In genomic region chr6:130183271-130184222, GRCh38 we compare ENCODE assay signal across 14 cellular contexts. TPM values are rescaled to one million over a fixed set of nuclear protein-coding genes. Genes with fewer than 3 reads are reported as not detected.
A peak's percentile ranks its signal among the peaks of the same experiment; 100 is the strongest.
DNase-seq lines count a peak whose midpoint lies in the region; ATAC-seq and TF ChIP-seq lines count a peak whose summit lies in the region.
"Had no signal": no experiment of that assay in that cellular context is flagged by ENCODE, and none has a peak within 500 bp of the region (broad histone marks: within the 10 kb centered on the region; RNA-seq: fewer than 3 reads in every experiment).

No MANE protein-coding gene starts in this region.

- H4K20me1 ChIP-seq in GM23338 (replicated peaks; ENCODE audit: insufficient read depth) = no peaks in the 10 kb centered on the region

- H2AFZ ChIP-seq in GM23338 = no peak overlapping the region

- no peaks in the 10 kb centered on the region for H3K27me3 Mint-ChIP-seq in T-helper 1 cell treated with Interleukin-12 subunit alpha and Interleukin-12 subunit beta and Interleukin-4 antibody, amounts not matched to agents 30 μg/mL and 1 μg/mL, for 36 hours (ENCODE audit: low read depth)
- no peaks in the 10 kb centered on the region for H3K27me3 Mint-ChIP-seq in GM23338 (ENCODE audit: insufficient read depth, low read depth, poor library complexity)
- H3K27me3 Mint-ChIP-seq in progenitor cell of endocrine pancreas = peaks cover 5% of the 10 kb centered on the region

- no peak overlapping the region for H3K27ac ChIP-seq in GM23338 (ENCODE audit: low read depth)
- H3K27ac ChIP-seq: cardiac muscle cell, SK-N-MC had no signal

- H3K36me3 ChIP-seq in GM23338 (ENCODE audit: insufficient read depth) = no peaks in the 10 kb centered on the region
- H3K36me3 ChIP-seq: cardiac muscle cell had no signal

- H3K4me3 ChIP-seq in GM23338 = no peak overlapping the region
- H3K4me3 ChIP-seq: cardiac muscle cell, SK-N-MC had no signal

- no peak for ATAC-seq in GM23338

- no peaks in the 10 kb centered on the region for H3F3A ChIP-seq in GM23338 (replicated peaks; ENCODE audit: low read depth)

- no peak overlapping the region for H3K4me2 ChIP-seq in GM23338

- DNase-seq in activated T-cell treated with anti-CD3 and anti-CD28 coated beads for 1 hour (ENCODE audit: low read depth) (peak; percentile 7), NCI-H2227 treated with DMSO at 0.1 percent for 48 hours (lab: John Stamatoyannopoulos, UW) (no peak), GM23338 (ENCODE audit: low spot score) (no peak), progenitor cell of endocrine pancreas (ENCODE audit: low spot score, unreplicated experiment) (no peak)
- DNase-seq in activated T-cell treated with anti-CD3 and anti-CD28 coated beads, Interleukin-2, amount 50 U/mL, for 1 hour = no peak
- peak; percentile 28 for DNase-seq in effector CD4-positive, alpha-beta T cell
- DNase-seq in stimulated activated CD8-positive, alpha-beta memory T cell treated with anti-CD3 and anti-CD28 coated beads, Interleukin-7, amount 100 ng/mL, for 4 hours (ENCODE audit: low read depth in 2 of 2) = peak; percentile 7 to 20
- DNase-seq: EL, erythroblast, NCI-H1436, NCI-H82 had no signal

- H3K4me1 Mint-ChIP-seq in T-helper 1 cell treated with Interleukin-12 subunit alpha and Interleukin-12 subunit beta and Interleukin-4 antibody, amounts not matched to agents 30 μg/mL and 1 μg/mL, for 36 hours (ENCODE audit: low read depth) = peaks cover 26% of the 10 kb centered on the region
- H3K4me1 Mint-ChIP-seq in GM23338 = peaks cover 2% of the 10 kb centered on the region; the same call in 1 of the 3 replicates
- H3K4me1 Mint-ChIP-seq in progenitor cell of endocrine pancreas (ENCODE audit: low read depth) = peaks cover 9% of the 10 kb centered on the region

- peak overlapping the region; percentile 90 for H3K27ac Mint-ChIP-seq in T-helper 1 cell treated with Interleukin-12 subunit alpha and Interleukin-12 subunit beta and Interleukin-4 antibody, amounts not matched to agents 30 μg/mL and 1 μg/mL, for 36 hours
- H3K27ac Mint-ChIP-seq in GM23338 (no peak overlapping the region), progenitor cell of endocrine pancreas (no peak overlapping the region)

- peak overlapping the region; percentile 83 for H3K4me3 Mint-ChIP-seq in T-helper 1 cell treated with Interleukin-12 subunit alpha and Interleukin-12 subunit beta and Interleukin-4 antibody, amounts not matched to agents 30 μg/mL and 1 μg/mL, for 36 hours
- H3K4me3 Mint-ChIP-seq in GM23338 = no peak overlapping the region
- H3K4me3 Mint-ChIP-seq in progenitor cell of endocrine pancreas (ENCODE audit: low read depth) = no peak overlapping the region

- H3K79me2 ChIP-seq in GM23338 (replicated peaks; ENCODE audit: insufficient read depth) = no peaks in the 10 kb centered on the region

- no peaks in the 10 kb centered on the region for H3K4me1 ChIP-seq in GM23338 (ENCODE audit: insufficient read depth)

- H3K27me3 ChIP-seq in GM23338 (ENCODE audit: insufficient read depth) = no peaks in the 10 kb centered on the region
- H3K27me3 ChIP-seq: cardiac muscle cell had no signal

- H3K9me3 Mint-ChIP-seq in T-helper 1 cell treated with Interleukin-12 subunit alpha and Interleukin-12 subunit beta and Interleukin-4 antibody, amounts not matched to agents 30 μg/mL and 1 μg/mL, for 36 hours = no peaks in the 10 kb centered on the region
- H3K9me3 Mint-ChIP-seq in GM23338 (no peaks in the 10 kb centered on the region), progenitor cell of endocrine pancreas (ENCODE audit: low read depth) (no peaks in the 10 kb centered on the region)

- TF ChIP-seq CTCF in GM23338 (conservative IDR thresholded peaks at IDR 0.05; ENCODE audit: low read depth in 2 of 2) (no peak), progenitor cell of endocrine pancreas (IDR thresholded peaks at IDR 0.05; ENCODE audit: unreplicated experiment) (no peak)

- H3K9me2 ChIP-seq in GM23338 (ENCODE audit: insufficient read depth) = no peaks in the 10 kb centered on the region

- H3K36me3 Mint-ChIP-seq in T-helper 1 cell treated with Interleukin-12 subunit alpha and Interleukin-12 subunit beta and Interleukin-4 antibody, amounts not matched to agents 30 μg/mL and 1 μg/mL, for 36 hours (ENCODE audit: low read depth) = peaks cover 52% of the 10 kb centered on the region
- H3K36me3 Mint-ChIP-seq in GM23338 (ENCODE audit: low read depth) (peaks cover 5% of the 10 kb centered on the region; the same call in 1 of the 3 replicates), progenitor cell of endocrine pancreas (ENCODE audit: insufficient read depth) (no peaks in the 10 kb centered on the region)

TF ChIP-seq in GM23338, 12 proteins besides CTCF, POLR2A, EP300 and RAD21 (continues in another document):
- TF ChIP-seq REST (IDR thresholded peaks at IDR 0.05; ENCODE audit: unreplicated experiment) = no peak
- no peak for TF ChIP-seq EZH2 (IDR thresholded peaks at IDR 0.05; ENCODE audit: low read depth, unreplicated experiment)
- no peak for TF ChIP-seq POLR2AphosphoS5 (IDR thresholded peaks at IDR 0.05; ENCODE audit: low read depth)
- no peak for TF ChIP-seq ZNF114 (CRISPR knock-in tag; IDR thresholded peaks at IDR 0.05)

RNA-seq across cellular contexts. Expression of gene SAMD3, which starts 39.2 kb away (rescaled TPM):
- total RNA-seq in GM23338 (2014; rRNA removed; shearing (Covaris generic)) = 3.8 and 4.9 TPM in 2 replicates
- polyA plus RNA-seq in GM23338 (2016; fragmentation: Nextera tagmentation; extraction: Ambion mirVana) = 3.2 and 3.8 TPM in 2 replicates
- total RNA-seq in progenitor cell of endocrine pancreas = 0.69 and 1.0 TPM in 2 replicates
- total RNA-seq: cardiac muscle cell had no signal
- polyA plus RNA-seq: cardiac muscle cell had no signal

Comparison
In these comparisons a context has a peak if more than half of its experiments do, and no peak if none do; other contexts are left out.
1. DNase-seq: peak in activated T-cell treated with anti-CD3 and anti-CD28 coated beads for 1 hour (single experiment), effector CD4-positive, alpha-beta T cell (single experiment) and stimulated activated CD8-positive, alpha-beta memory T cell treated with anti-CD3 and anti-CD28 coated beads, Interleukin-7, amount 100 ng/mL, for 4 hours (2 of 2); none in activated T-cell treated with anti-CD3 and anti-CD28 coated beads, Interleukin-2, amount 50 U/mL, for 1 hour (single experiment), NCI-H2227 treated with DMSO at 0.1 percent for 48 hours (single experiment), GM23338 (single experiment) and progenitor cell of endocrine pancreas (single experiment).